Comparison of ENCODE assay signal across 23 cellular contexts in the genomic region with DNA sequence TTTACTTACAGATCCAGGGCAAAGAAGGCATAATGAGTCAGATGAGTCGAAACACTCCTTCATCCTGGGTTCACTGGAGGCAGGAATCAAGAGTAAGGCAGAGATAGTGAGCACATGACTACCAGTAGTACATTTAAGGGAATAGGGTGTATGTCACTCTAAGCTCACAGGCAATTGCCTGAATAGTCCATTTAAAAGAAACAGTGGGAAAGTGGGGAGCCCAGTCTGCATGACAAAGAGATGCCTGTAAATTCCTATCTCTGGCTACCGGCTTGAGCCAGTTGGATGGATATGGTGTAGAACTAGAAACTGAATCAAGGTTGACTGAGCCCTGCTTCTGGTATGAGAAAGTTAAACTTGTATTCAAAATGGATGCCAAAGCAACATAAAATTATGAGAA.
"Had no signal": no experiment of that assay in that cellular context is flagged by ENCODE, and none has a peak within 500 bp of the region (broad histone marks: within the 10 kb centered on the region; RNA-seq: fewer than 3 reads in every experiment).

No MANE protein-coding gene starts in this region.

- H3K27me3 ChIP-seq: gastrocnemius medialis, tibial nerve had no signal

- H3K4me1 Mint-ChIP-seq: activated CD8-positive, alpha-beta memory T cell treated with anti-CD3 and anti-CD28 coated beads, Interleukin-2, amount 10 ng/mL, durations not matched to agents 7 days and 5 days; natural killer cell had no signal

- H3K4me3 ChIP-seq: gastrocnemius medialis, prostate gland, skin epidermis, tibial nerve had no signal

- ATAC-seq: activated CD8-positive, alpha-beta memory T cell treated with anti-CD3 and anti-CD28 coated beads, Interleukin-2, amount 10 ng/mL, durations not matched to agents 7 days and 5 days; gastrocnemius medialis; left ventricle myocardium superior; natural killer cell; right cardiac atrium; SK-N-SH treated with all-trans-retinoic acid at 6 μM for 48 hours had no signal

- H3K4me3 Mint-ChIP-seq: activated CD8-positive, alpha-beta memory T cell treated with anti-CD3 and anti-CD28 coated beads, Interleukin-2, amount 10 ng/mL, durations not matched to agents 7 days and 5 days; activated T-cell treated with anti-CD3 and anti-CD28 coated beads, Interleukin-2, amount 50 U/mL, for 24 hours; memory B cell; natural killer cell had no signal

- H3K27ac ChIP-seq: gastrocnemius medialis, prostate gland, skin epidermis, tibial nerve had no signal

- H3K27ac Mint-ChIP-seq: activated CD8-positive, alpha-beta memory T cell treated with anti-CD3 and anti-CD28 coated beads, Interleukin-2, amount 10 ng/mL, durations not matched to agents 7 days and 5 days; activated T-cell treated with anti-CD3 and anti-CD28 coated beads, Interleukin-2, amount 50 U/mL, for 24 hours; memory B cell; natural killer cell had no signal

- H3K27me3 Mint-ChIP-seq: activated CD8-positive, alpha-beta memory T cell treated with anti-CD3 and anti-CD28 coated beads, Interleukin-2, amount 10 ng/mL, durations not matched to agents 7 days and 5 days; activated T-cell treated with anti-CD3 and anti-CD28 coated beads, Interleukin-2, amount 50 U/mL, for 24 hours; memory B cell had no signal

- H3K36me3 ChIP-seq: gastrocnemius medialis, prostate gland, tibial nerve had no signal

- DNase-seq: activated CD4-positive, alpha-beta T cell treated with anti-CD3 and anti-CD28 coated beads for 1 hour; activated CD4-positive, alpha-beta T cell treated with anti-CD3 and anti-CD28 coated beads, Interleukin-2, amount 50 U/mL, for 48 hours; activated CD8-positive, alpha-beta memory T cell treated with anti-CD3 and anti-CD28 coated beads, Interleukin-2, amount 10 ng/mL, durations not matched to agents 7 days and 5 days; activated naive CD4-positive, alpha-beta T cell treated with anti-CD3 and anti-CD28 coated beads, Interleukin-2, amount 50 U/mL, for 16 hours; activated T-cell treated with anti-CD3 and anti-CD28 coated beads, Interleukin-2, amount 50 U/mL, for 24 hours; dermis blood vessel endothelial cell; gastrocnemius medialis; kidney glomerular epithelial cell; left ventricle myocardium superior; natural killer cell; occipital lobe; right cardiac atrium; stimulated activated CD4-positive, alpha-beta T cell treated with anti-CD3 and anti-CD28 coated beads, Interleukin-15, amount 100 ng/mL, for 24 hours; stimulated activated CD4-positive, alpha-beta T cell treated with anti-CD3 and anti-CD28 coated beads, Interleukin-4, amount 100 ng/mL, for 1 hour; stimulated activated naive CD4-positive, alpha-beta T cell treated with Interleukin-2 at 50 U/mL for 16 hours; substantia nigra; T-helper 1 cell; T1000 had no signal

- H3K4me1 ChIP-seq: gastrocnemius medialis, prostate gland, tibial nerve had no signal

- H3K36me3 Mint-ChIP-seq: activated CD8-positive, alpha-beta memory T cell treated with anti-CD3 and anti-CD28 coated beads, Interleukin-2, amount 10 ng/mL, durations not matched to agents 7 days and 5 days; memory B cell; natural killer cell had no signal

- H3K9me3 ChIP-seq: gastrocnemius medialis, prostate gland, tibial nerve had no signal
